In genomic region chr20:34955232-34956040, GRCh38 we compare ENCODE assay signal across 8 cellular contexts. TPM values are rescaled to one million over a fixed set of nuclear protein-coding genes. Genes with fewer than 3 reads are reported as not detected.
DNase-seq lines count a peak whose midpoint lies in the region; ATAC-seq and TF ChIP-seq lines count a peak whose summit lies in the region.

TSS of gene GSS (minus strand) at chr20:34955806. CDS start at chr20:34951852, 3,954 bp downstream.
TSS of gene MYH7B (plus strand) at chr20:34955868. CDS start at chr20:34978006, 22,138 bp downstream.

- H3K4me3 Mint-ChIP-seq in activated naive CD4-positive, alpha-beta T cell treated with anti-CD3 and anti-CD28 coated beads, Interleukin-2, amount 50 U/mL, for 24 hours = peak within 1 kb of the TSS; percentile 96

- peaks cover 33% of the 10 kb centered on the region for H3K4me1 Mint-ChIP-seq in activated naive CD4-positive, alpha-beta T cell treated with anti-CD3 and anti-CD28 coated beads, Interleukin-2, amount 50 U/mL, for 24 hours

- CTCF ChIA-PET in GM10248 (lab: Yijun Ruan, JAX) = interaction anchor here (0.6 to 5.0 kb wide), 5 partner anchors 9 to 86 kb away, joined by 3 to 55 read pairs (median 4); partner anchors contain the start of genes ACSS2 and GGT7

- no peaks in the 10 kb centered on the region for H3K9me3 ChIP-seq in suprapubic skin

- under 1% methylated on average over 39 of the region's 62 CpGs for WGBS in suprapubic skin

- H3K36me3 Mint-ChIP-seq in activated naive CD4-positive, alpha-beta T cell treated with anti-CD3 and anti-CD28 coated beads, Interleukin-2, amount 50 U/mL, for 24 hours = no peaks in the 10 kb centered on the region

- no peaks in the 10 kb centered on the region for H3K27me3 ChIP-seq in suprapubic skin

- POLR2A ChIA-PET in GM10248 (lab: Yijun Ruan, JAX) = interaction anchor here (0.5 to 1.0 kb wide), 4 partner anchors 13 to 262 kb away, joined by 3 to 5 read pairs (median 4); no protein-coding TSS in a partner anchor

- peak; percentile 86 for ATAC-seq in HG02571 (IDR thresholded peaks at IDR 0.05; ENCODE audit: unreplicated experiment)

- peak within 1 kb of the TSS; percentile 98 for H3K27ac Mint-ChIP-seq in activated naive CD4-positive, alpha-beta T cell treated with anti-CD3 and anti-CD28 coated beads, Interleukin-2, amount 50 U/mL, for 24 hours

- H3K36me3 ChIP-seq in suprapubic skin = peaks cover 2% of the 10 kb centered on the region

- no peaks in the 10 kb centered on the region for H3K27me3 Mint-ChIP-seq in activated naive CD4-positive, alpha-beta T cell treated with anti-CD3 and anti-CD28 coated beads, Interleukin-2, amount 50 U/mL, for 24 hours

- DNase-seq in GM10248 (ENCODE audit: extremely low spot score) = peak; percentile 97
- DNase-seq in NB4 (ENCODE audit: low read depth) = peak; percentile 99
- peak; percentile 99 for DNase-seq in SK-N-DZ (ENCODE audit: low spot score)
- DNase-seq in globus pallidus (ENCODE audit: low spot score) = peak; percentile 93
- peak; percentile 48 to 97 (median 91) for DNase-seq in nucleus accumbens (lab: John Stamatoyannopoulos, UW)
- peak; percentile 97 to 98 for DNase-seq in suprapubic skin (ENCODE audit: low spot score in 2 of 2)

- H3K4me1 ChIP-seq in suprapubic skin = peaks cover 21% of the 10 kb centered on the region

- H3K9me3 Mint-ChIP-seq in activated naive CD4-positive, alpha-beta T cell treated with anti-CD3 and anti-CD28 coated beads, Interleukin-2, amount 50 U/mL, for 24 hours = no peaks in the 10 kb centered on the region

- H3K27ac ChIP-seq in suprapubic skin = peak within 1 kb of the TSS; percentile 77

- no peak for TF ChIP-seq EP300 in suprapubic skin (IDR thresholded peaks at IDR 0.05)

- peak; percentile 90 for TF ChIP-seq POLR2A in NB4 (IDR thresholded peaks at IDR 0.05; ENCODE audit: extremely low read depth, insufficient read length)
- TF ChIP-seq POLR2A in suprapubic skin (IDR thresholded peaks at IDR 0.05) = peak in 1 of 2 donors; percentile 67

- peak; percentile 50 for TF ChIP-seq CTCF in GM10248 (IDR thresholded peaks at IDR 0.05; ENCODE audit: control extremely low read depth, extremely low read depth, low read depth, missing control alignments)
- peak; percentile 49 for TF ChIP-seq CTCF in NB4 (IDR thresholded peaks at IDR 0.05; ENCODE audit: low read depth, low read length)
- TF ChIP-seq CTCF in suprapubic skin (IDR thresholded peaks at IDR 0.05) = peak; percentile 22 to 40

- H3K4me3 ChIP-seq in NB4 (ENCODE audit: low read depth, low read length) (peak within 1 kb of the TSS; percentile 88), suprapubic skin (peak within 1 kb of the TSS; percentile 68)

RNA-seq across cellular contexts. Expression of gene GSS, which starts in this region (rescaled TPM):
- 122 TPM in 2 replicates for polyA plus RNA-seq in SK-N-DZ (2014; cell fraction: cytosol; rRNA removed)
- 247 and 265 TPM in 2 replicates for polyA plus RNA-seq in SK-N-DZ (2014; cell fraction: nucleus; rRNA removed)
- total RNA-seq in suprapubic skin = 10 to 100 TPM; 56.5 to 86.7 (median 75.2) TPM

RNA-seq across cellular contexts. Expression of gene MYH7B, which starts in this region (rescaled TPM):
- 0.93 TPM in 1 of 2 replicates, not detected in the other for polyA plus RNA-seq in SK-N-DZ (2014; cell fraction: cytosol; rRNA removed)
- 2.1 and 4.3 TPM in 2 replicates for polyA plus RNA-seq in SK-N-DZ (2014; cell fraction: nucleus; rRNA removed)
- under 1 TPM in 3 of 4 donors, not detected in 1; 0.18 to 0.97 (median 0.30) TPM for total RNA-seq in suprapubic skin

Comparison
In these comparisons a context has a peak if more than half of its experiments do, and no peak if none do; other contexts are left out.
1. Peak in every context shown above with its lines: DNase-seq, ATAC-seq, H3K4me3 ChIP-seq and H3K27ac ChIP-seq.